24 cellular contexts compared by ENCODE assay signal in the genomic region with DNA sequence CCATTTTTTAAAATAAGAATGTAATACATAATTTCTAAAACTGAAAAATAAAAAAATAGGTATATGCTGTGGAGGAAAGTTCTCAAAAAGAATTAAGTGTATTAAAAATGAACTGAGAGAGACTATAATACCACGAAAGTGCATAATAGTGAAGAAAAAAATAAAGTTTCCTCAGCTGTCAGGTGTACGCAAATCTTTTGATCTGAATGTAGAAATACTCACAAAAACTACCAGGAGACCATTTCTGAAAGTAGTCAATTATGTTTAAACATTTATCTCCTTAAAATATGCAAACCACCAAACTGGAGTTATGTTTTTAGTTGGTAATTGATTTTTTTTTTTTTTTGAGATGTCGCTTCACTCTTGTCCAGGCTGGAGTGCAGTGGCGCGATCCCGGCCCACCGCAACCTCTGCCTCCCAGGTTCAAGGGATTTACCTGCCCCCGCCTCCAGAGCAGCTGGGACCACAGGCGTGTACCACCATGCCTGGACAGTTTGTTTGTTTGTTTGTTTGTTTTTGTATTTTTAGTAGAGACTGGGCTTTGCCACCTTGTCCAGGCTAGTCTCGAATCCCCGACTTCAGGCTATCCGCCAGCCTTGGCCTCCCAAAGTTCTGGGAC.
"Had no signal": no experiment of that assay in that cellular context is flagged by ENCODE, and none has a peak within 500 bp of the region (broad histone marks: within the 10 kb centered on the region; RNA-seq: fewer than 3 reads in every experiment).

No MANE protein-coding gene starts in this region.

- H3K27me3 ChIP-seq: esophagus muscularis mucosa, foreskin keratinocyte, gastroesophageal sphincter, heart right ventricle, left lung, pancreas, right atrium auricular region, sigmoid colon, tibial nerve, upper lobe of left lung, uterus had no signal

- DNase-seq: dermis blood vessel endothelial cell; effector memory CD4-positive, alpha-beta T cell; foreskin keratinocyte; heart right ventricle; hippocampal formation; left cardiac atrium; lower lobe of right lung; natural killer cell; occipital lobe; pancreas; sigmoid colon; stimulated activated CD4-positive, alpha-beta T cell treated with anti-CD3 and anti-CD28 coated beads, Interleukin-4, amount 100 ng/mL, for 4 hours; stimulated activated naive CD8-positive, alpha-beta T cell treated with anti-CD3 and anti-CD28 coated beads, Interleukin-15, Interleukin-2, amounts not matched to agents 100 U/mL and 50 U/mL, for 24 hours; uterus had no signal

- H3K4me1 ChIP-seq: esophagus muscularis mucosa, foreskin keratinocyte, gastroesophageal sphincter, heart right ventricle, left lung, lower lobe of right lung, pancreas, prostate gland, right atrium auricular region, sigmoid colon, tibial nerve, upper lobe of left lung, uterus had no signal

- H3K36me3 ChIP-seq: esophagus muscularis mucosa, gastroesophageal sphincter, heart right ventricle, left lung, lower lobe of right lung, pancreas, prostate gland, right atrium auricular region, sigmoid colon, thoracic aorta, tibial nerve, upper lobe of left lung, uterus had no signal

- ATAC-seq: foreskin keratinocyte; gastroesophageal sphincter; heart right ventricle; left cardiac atrium; left lung; lower lobe of right lung; natural killer cell; pancreas; stimulated activated memory B cell treated with anti-CD40 and anti-IgM and Interleukin-4, amounts not matched to agents 10 μg/mL and 1 μg/mL and 100 μg/mL, for 72 hours; stimulated activated naive CD8-positive, alpha-beta T cell treated with anti-CD3 and anti-CD28 coated beads, Interleukin-15, Interleukin-2, amounts not matched to agents 100 U/mL and 50 U/mL, for 24 hours had no signal

- H3K9me3 ChIP-seq: esophagus muscularis mucosa, gastroesophageal sphincter, left lung, lower lobe of right lung, pancreas, prostate gland, right atrium auricular region, sigmoid colon, thoracic aorta, tibial nerve, upper lobe of left lung, uterus had no signal

- H3K4me3 ChIP-seq: coronary artery, esophagus muscularis mucosa, gastroesophageal sphincter, heart right ventricle, left lung, lower lobe of right lung, pancreas, prostate gland, right atrium auricular region, sigmoid colon, thoracic aorta, tibial nerve, upper lobe of left lung, uterus had no signal

- H3K27ac ChIP-seq: coronary artery, esophagus muscularis mucosa, foreskin keratinocyte, gastroesophageal sphincter, heart right ventricle, left lung, lower lobe of right lung, pancreas, prostate gland, right atrium auricular region, sigmoid colon, thoracic aorta, tibial nerve, upper lobe of left lung, uterus had no signal
